In the genomic region with DNA sequence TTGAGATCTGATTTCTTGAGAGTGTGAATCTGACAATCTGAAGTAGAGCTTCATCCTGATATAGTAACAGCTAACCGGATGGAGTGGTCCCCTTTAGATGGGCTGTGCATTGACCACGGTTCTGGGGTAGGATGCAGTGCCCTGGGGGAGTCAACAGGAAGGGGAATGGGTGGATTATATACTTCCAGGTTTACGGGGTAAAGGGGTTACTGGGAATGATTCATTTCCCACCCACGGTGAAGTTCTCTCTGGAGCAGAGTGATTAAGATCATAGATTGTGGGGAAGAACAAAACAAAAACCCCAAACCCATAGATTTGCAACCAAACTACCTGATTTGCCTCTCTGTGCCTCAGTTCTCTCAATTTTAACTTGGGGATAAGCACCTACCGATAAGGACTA, we compare ENCODE assay signal across 1 cellular context.
TF ChIP-seq lines count a peak whose summit lies in the region.

No MANE protein-coding gene starts in this region.

TF ChIP-seq in GM23338, 12 proteins besides CTCF, POLR2A, EP300 and RAD21:
- TF ChIP-seq POLR2AphosphoS5 (IDR thresholded peaks at IDR 0.05; ENCODE audit: low read depth) (no peak), ZNF114 (CRISPR knock-in tag; IDR thresholded peaks at IDR 0.05) (no peak), CREB1 (CRISPR knock-in tag; IDR thresholded peaks at IDR 0.05; ENCODE audit: low read depth) (no peak), JUNB (IDR thresholded peaks at IDR 0.05; ENCODE audit: unreplicated experiment) (no peak), REST (IDR thresholded peaks at IDR 0.05; ENCODE audit: unreplicated experiment) (no peak), ZNF331 (CRISPR knock-in tag; IDR thresholded peaks at IDR 0.05; ENCODE audit: low read depth) (no peak), EZH2 (IDR thresholded peaks at IDR 0.05; ENCODE audit: low read depth, unreplicated experiment) (no peak), NANOG (IDR thresholded peaks at IDR 0.05; ENCODE audit: borderline replicate concordance) (no peak), STAT1 (IDR thresholded peaks at IDR 0.05; ENCODE audit: unreplicated experiment) (no peak), EZH2phosphoT487 (IDR thresholded peaks at IDR 0.05; ENCODE audit: unreplicated experiment) (no peak)
- TF ChIP-seq, protein P1, sequence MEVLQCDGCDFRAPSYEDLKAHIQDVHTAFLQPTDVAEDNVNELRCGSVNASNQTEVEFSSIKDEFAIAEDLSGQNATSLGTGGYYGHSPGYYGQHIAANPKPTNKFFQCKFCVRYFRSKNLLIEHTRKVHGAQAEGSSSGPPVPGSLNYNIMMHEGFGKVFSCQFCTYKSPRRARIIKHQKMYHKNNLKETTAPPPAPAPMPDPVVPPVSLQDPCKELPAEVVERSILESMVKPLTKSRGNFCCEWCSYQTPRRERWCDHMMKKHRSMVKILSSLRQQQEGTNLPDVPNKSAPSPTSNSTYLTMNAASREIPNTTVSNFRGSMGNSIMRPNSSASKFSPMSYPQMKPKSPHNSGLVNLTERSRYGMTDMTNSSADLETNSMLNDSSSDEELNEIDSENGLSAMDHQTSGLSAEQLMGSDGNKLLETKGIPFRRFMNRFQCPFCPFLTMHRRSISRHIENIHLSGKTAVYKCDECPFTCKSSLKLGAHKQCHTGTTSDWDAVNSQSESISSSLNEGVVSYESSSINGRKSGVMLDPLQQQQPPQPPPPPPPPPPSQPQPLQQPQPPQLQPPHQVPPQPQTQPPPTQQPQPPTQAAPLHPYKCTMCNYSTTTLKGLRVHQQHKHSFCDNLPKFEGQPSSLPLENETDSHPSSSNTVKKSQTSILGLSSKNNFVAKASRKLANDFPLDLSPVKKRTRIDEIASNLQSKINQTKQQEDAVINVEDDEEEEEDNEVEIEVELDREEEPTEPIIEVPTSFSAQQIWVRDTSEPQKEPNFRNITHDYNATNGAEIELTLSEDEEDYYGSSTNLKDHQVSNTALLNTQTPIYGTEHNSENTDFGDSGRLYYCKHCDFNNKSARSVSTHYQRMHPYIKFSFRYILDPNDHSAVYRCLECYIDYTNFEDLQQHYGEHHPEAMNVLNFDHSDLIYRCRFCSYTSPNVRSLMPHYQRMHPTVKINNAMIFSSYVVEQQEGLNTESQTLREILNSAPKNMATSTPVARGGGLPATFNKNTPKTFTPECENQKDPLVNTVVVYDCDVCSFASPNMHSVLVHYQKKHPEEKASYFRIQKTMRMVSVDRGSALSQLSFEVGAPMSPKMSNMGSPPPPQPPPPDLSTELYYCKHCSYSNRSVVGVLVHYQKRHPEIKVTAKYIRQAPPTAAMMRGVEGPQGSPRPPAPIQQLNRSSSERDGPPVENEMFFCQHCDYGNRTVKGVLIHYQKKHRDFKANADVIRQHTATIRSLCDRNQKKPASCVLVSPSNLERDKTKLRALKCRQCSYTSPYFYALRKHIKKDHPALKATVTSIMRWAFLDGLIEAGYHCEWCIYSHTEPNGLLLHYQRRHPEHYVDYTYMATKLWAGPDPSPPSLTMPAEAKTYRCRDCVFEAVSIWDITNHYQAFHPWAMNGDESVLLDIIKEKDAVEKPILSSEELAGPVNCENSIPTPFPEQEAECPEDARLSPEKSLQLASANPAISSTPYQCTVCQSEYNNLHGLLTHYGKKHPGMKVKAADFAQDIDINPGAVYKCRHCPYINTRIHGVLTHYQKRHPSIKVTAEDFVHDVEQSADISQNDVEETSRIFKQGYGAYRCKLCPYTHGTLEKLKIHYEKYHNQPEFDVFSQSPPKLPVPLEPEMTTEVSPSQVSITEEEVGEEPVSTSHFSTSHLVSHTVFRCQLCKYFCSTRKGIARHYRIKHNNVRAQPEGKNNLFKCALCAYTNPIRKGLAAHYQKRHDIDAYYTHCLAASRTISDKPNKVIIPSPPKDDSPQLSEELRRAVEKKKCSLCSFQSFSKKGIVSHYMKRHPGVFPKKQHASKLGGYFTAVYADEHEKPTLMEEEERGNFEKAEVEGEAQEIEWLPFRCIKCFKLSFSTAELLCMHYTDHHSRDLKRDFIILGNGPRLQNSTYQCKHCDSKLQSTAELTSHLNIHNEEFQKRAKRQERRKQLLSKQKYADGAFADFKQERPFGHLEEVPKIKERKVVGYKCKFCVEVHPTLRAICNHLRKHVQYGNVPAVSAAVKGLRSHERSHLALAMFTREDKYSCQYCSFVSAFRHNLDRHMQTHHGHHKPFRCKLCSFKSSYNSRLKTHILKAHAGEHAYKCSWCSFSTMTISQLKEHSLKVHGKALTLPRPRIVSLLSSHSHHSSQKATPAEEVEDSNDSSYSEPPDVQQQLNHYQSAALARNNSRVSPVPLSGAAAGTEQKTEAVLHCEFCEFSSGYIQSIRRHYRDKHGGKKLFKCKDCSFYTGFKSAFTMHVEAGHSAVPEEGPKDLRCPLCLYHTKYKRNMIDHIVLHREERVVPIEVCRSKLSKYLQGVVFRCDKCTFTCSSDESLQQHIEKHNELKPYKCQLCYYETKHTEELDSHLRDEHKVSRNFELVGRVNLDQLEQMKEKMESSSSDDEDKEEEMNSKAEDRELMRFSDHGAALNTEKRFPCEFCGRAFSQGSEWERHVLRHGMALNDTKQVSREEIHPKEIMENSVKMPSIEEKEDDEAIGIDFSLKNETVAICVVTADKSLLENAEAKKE (CRISPR knock-in tag; IDR thresholded peaks at IDR 0.05) = no peak
